In the genomic region with DNA sequence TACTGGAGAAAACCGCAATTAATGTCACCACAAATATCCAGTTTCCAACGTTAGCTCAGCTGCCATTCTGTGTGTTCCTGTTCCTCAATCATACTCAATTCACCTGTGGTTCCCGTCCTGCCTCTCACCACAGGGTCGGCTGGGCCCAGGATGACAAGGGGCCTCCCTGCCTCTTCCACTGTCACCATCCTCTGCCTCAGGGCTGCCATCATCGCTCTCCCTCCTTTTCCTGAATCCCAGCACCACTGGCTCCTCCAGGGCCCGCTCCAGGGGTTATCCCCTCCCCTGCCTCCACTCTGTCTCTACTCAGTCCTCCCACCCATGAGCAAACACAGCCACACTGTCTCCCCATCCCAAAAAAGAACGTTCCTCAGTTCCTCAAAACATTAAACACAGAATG, we compare ENCODE assay signal across 19 cellular contexts.
DNase-seq lines count a peak whose midpoint lies in the region; ATAC-seq, FAIRE-seq and TF ChIP-seq lines count a peak whose summit lies in the region.
"Had no signal": no experiment of that assay in that cellular context is flagged by ENCODE, and none has a peak within 500 bp of the region (broad histone marks: within the 10 kb centered on the region; RNA-seq: fewer than 3 reads in every experiment).

No MANE protein-coding gene starts in this region.

- TF ChIP-seq CTCF in 22Rv1 (IDR thresholded peaks at IDR 0.05) (no peak), coronary artery (IDR thresholded peaks at IDR 0.05) (no peak), D721Med (IDR thresholded peaks at IDR 0.05; ENCODE audit: insufficient read depth, missing control alignments) (no peak)

- no peak overlapping the region for H2BK5ac ChIP-seq in mesendoderm (ENCODE audit: low read length)

- H3K27ac ChIP-seq in 22Rv1 (peak overlapping the region; percentile 94; the same call in 1 of the 2 replicates), coronary artery (no peak overlapping the region), mesendoderm (ENCODE audit: low read depth, low read length) (peak overlapping the region; percentile 19)
- H3K27ac ChIP-seq: GM23248 had no signal

- H4K5ac ChIP-seq in mesendoderm (ENCODE audit: low read length): no peak overlapping the region

- H3K4ac ChIP-seq in mesendoderm (ENCODE audit: low read depth, low read length): no peak overlapping the region

- H4K8ac ChIP-seq in mesendoderm (ENCODE audit: low read depth, low read length): no peak overlapping the region

- no peak for ATAC-seq in GM18498 (IDR thresholded peaks at IDR 0.05; ENCODE audit: unreplicated experiment)
- ATAC-seq: CD8-positive, alpha-beta T cell; HCT116 had no signal

- H3K4me3 ChIP-seq in coronary artery: no peak overlapping the region
- H3K4me3 ChIP-seq in mesendoderm (ENCODE audit: low read length): no peak overlapping the region
- H3K4me3 ChIP-seq: GM23248 had no signal

- FAIRE-seq in D721Med (lab: Jason Lieb, UNC): no peak
- FAIRE-seq: GM12891, H1 had no signal

- no peak overlapping the region for H3K27ac Mint-ChIP-seq in immature natural killer cell
- H3K27ac Mint-ChIP-seq: CD8-positive, alpha-beta T cell had no signal

- H3K79me2 ChIP-seq in mesendoderm (ENCODE audit: control insufficient read depth, insufficient read depth, low read length): no peaks in the 10 kb centered on the region

- H3K23ac ChIP-seq in mesendoderm (ENCODE audit: low read length): no peak overlapping the region

- H2BK120ac ChIP-seq in mesendoderm (ENCODE audit: low read depth, low read length): no peak overlapping the region

- no peaks in the 10 kb centered on the region for H3K9me3 Mint-ChIP-seq in immature natural killer cell
- H3K9me3 Mint-ChIP-seq: CD8-positive, alpha-beta T cell had no signal

- no peaks in the 10 kb centered on the region for H3K36me3 Mint-ChIP-seq in immature natural killer cell
- H3K36me3 Mint-ChIP-seq: CD4-positive, CD25-positive, alpha-beta regulatory T cell; CD8-positive, alpha-beta T cell had no signal

- no peak overlapping the region for H2BK15ac ChIP-seq in mesendoderm (replicated peaks; ENCODE audit: low read depth)

- H2AK5ac ChIP-seq in mesendoderm (ENCODE audit: low read length): no peak overlapping the region

- H3K18ac ChIP-seq in mesendoderm (ENCODE audit: low read length): no peak overlapping the region

- DNase-seq in COLO668 (lab: John Stamatoyannopoulos, UW; ENCODE audit: unreplicated experiment) (peak; percentile 32), coronary artery (ENCODE audit: low spot score) (peak; percentile 9), mesendoderm (no peak), immature natural killer cell (no peak), D721Med (ENCODE audit: insufficient read length, low spot score) (no peak)
- DNase-seq in activated CD4-positive, alpha-beta T cell treated with anti-CD3 and anti-CD28 coated beads, Interleukin-2, amount 50 U/mL, for 4 hours: no peak
- DNase-seq: C1 segment of cervical spinal cord; CD4-positive, CD25-positive, alpha-beta regulatory T cell; CD8-positive, alpha-beta T cell; DMS153; DMS79 treated with DMSO at 0.1 percent for 48 hours; GF-D8; GM23248; H7 had no signal

- H3K4me1 ChIP-seq in mesendoderm (ENCODE audit: control insufficient read depth, low read depth, low read length): no peaks in the 10 kb centered on the region

- no peak overlapping the region for H3K9ac ChIP-seq in mesendoderm (ENCODE audit: low read length)
- H3K9ac ChIP-seq: GM23248 had no signal

- no CpG with 5 or more reads among the region's 7 CpGs for WGBS in mesendoderm (ENCODE audit: extremely low coverage, insufficient coverage, low lambda C conversion rate)

- no peak overlapping the region for H3K4me2 ChIP-seq in mesendoderm (ENCODE audit: low read length)

- no peaks in the 10 kb centered on the region for H3K27me3 ChIP-seq in mesendoderm (ENCODE audit: insufficient read depth, low read length, poor library complexity)

- H3K36me3 ChIP-seq in mesendoderm (ENCODE audit: control insufficient read depth, insufficient read depth, low read length): no peaks in the 10 kb centered on the region

- H3K4me3 Mint-ChIP-seq in immature natural killer cell: no peak overlapping the region
- H3K4me3 Mint-ChIP-seq: CD4-positive, CD25-positive, alpha-beta regulatory T cell; CD8-positive, alpha-beta T cell had no signal

- peaks cover 2 to 5% (median 3%) of the 10 kb centered on the region in 3 donors for H3K27me3 Mint-ChIP-seq in immature natural killer cell (ENCODE audit: low read depth in 3 of 3)
- H3K27me3 Mint-ChIP-seq: CD4-positive, CD25-positive, alpha-beta regulatory T cell had no signal

- H3K4me1 Mint-ChIP-seq in immature natural killer cell: no peaks in the 10 kb centered on the region
- H3K4me1 Mint-ChIP-seq: CD4-positive, CD25-positive, alpha-beta regulatory T cell had no signal

- H3K56ac ChIP-seq in mesendoderm (ENCODE audit: low read length): no peak overlapping the region

- no peaks in the 10 kb centered on the region for H3K79me1 ChIP-seq in mesendoderm (ENCODE audit: low read length)

Comparison
In these comparisons a context has a peak if more than half of its experiments do, and no peak if none do; other contexts are left out.
1. H3K27ac ChIP-seq: peak in 22Rv1 (single experiment) and mesendoderm (single experiment); none in coronary artery (0 of 2).
2. DNase-seq: peak in COLO668 (single experiment) and coronary artery (single experiment); none in mesendoderm (single experiment), immature natural killer cell (0 of 3), D721Med (single experiment) and activated CD4-positive, alpha-beta T cell treated with anti-CD3 and anti-CD28 coated beads, Interleukin-2, amount 50 U/mL, for 4 hours (0 of 2).